ENCODE assay signal across 18 cellular contexts in the genomic region with DNA sequence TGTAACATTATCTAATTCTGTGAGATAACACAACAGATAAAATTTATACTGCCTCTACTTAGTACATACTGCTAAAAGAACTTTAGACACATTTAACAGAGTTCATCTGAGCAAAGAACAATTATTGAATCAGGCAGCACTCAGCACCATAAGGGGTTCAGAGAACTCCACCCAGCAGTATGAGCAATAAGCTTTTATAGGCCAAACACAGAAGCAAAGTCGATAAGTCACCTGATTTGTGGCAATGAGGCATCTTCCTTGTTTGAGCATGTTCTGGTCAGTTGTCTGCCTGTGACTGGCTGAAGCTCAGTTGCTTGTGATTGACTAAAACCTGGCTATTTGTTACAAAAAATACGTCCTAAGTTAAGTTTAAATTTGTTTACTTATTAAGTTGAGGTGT.
DNase-seq lines count a peak whose midpoint lies in the region; ATAC-seq, FAIRE-seq and TF ChIP-seq lines count a peak whose summit lies in the region.
"Had no signal": no experiment of that assay in that cellular context is flagged by ENCODE, and none has a peak within 500 bp of the region (broad histone marks: within the 10 kb centered on the region; RNA-seq: fewer than 3 reads in every experiment).

No MANE protein-coding gene starts in this region.

- TF ChIP-seq CTCF in mucosa of descending colon (IDR thresholded peaks at IDR 0.05) (no peak), tibial artery (IDR thresholded peaks at IDR 0.05) (no peak)

- H3K4me3 ChIP-seq in mucosa of descending colon (no peak overlapping the region), tibial artery (no peak overlapping the region)
- H3K4me3 ChIP-seq: BLaER1 treated with 17β-estradiol and CSF1 and Interleukin-3, amounts not matched to agents 10 nM and 100 nM; GM12878; HAP-1 had no signal

- intact Hi-C loops in mucosa of descending colon (cut with DNase I, micrococcal nuclease) = no loop called here
- intact Hi-C loops in tibial artery (cut with DNase I; ENCODE audit: low total_unique reads) = no loop called here

- H3K4me1 ChIP-seq in mucosa of descending colon (ENCODE audit: low read depth) (no peaks in the 10 kb centered on the region), tibial artery (no peaks in the 10 kb centered on the region)
- H3K4me1 ChIP-seq: BLaER1 treated with 17β-estradiol and CSF1 and Interleukin-3, amounts not matched to agents 10 nM and 100 nM; HAP-1 had no signal

- H3K9me3 ChIP-seq in mucosa of descending colon (peaks cover 5% of the 10 kb centered on the region), tibial artery (peaks cover 0 to 9% (median 8%) of the 10 kb centered on the region in 3 donors)
- H3K9me3 ChIP-seq: HAP-1 had no signal

- DNase-seq in LoVo (ENCODE audit: low spot score) (peak; percentile 39), mucosa of descending colon (peak in 1 of 3 donors; percentile 61), left lobe of liver (ENCODE audit: low spot score) (no peak), tibial artery (no peak), SIG-M5 (lab: John Stamatoyannopoulos, UW) (no peak), NCI-H446 (lab: John Stamatoyannopoulos, UW) (no peak)
- DNase-seq: CD4-positive, CD25-positive, alpha-beta regulatory T cell; CD8-positive, alpha-beta memory T cell; COR-L47; DMS 273 treated with DMSO at 0.1 percent for 48 hours; DMS53; DND-41; EL had no signal

- no peaks in the 10 kb centered on the region for H3K27me3 ChIP-seq in tibial artery
- H3K27me3 ChIP-seq: BLaER1 treated with 17β-estradiol and CSF1 and Interleukin-3, amounts not matched to agents 10 nM and 100 nM had no signal

- H3K36me3 ChIP-seq in mucosa of descending colon (ENCODE audit: low read depth) = no peaks in the 10 kb centered on the region
- no peaks in the 10 kb centered on the region for H3K36me3 ChIP-seq in tibial artery
- H3K36me3 ChIP-seq: BLaER1 treated with 17β-estradiol and CSF1 and Interleukin-3, amounts not matched to agents 10 nM and 100 nM; HAP-1 had no signal

- ATAC-seq in mucosa of descending colon = peak; percentile 98
- no peak for ATAC-seq in left lobe of liver
- ATAC-seq: GM12878 had no signal

- peak; percentile 58 for FAIRE-seq in colon (lab: Jason Lieb, UNC)
- FAIRE-seq: GM12878, GM19239 had no signal

- H3K27ac ChIP-seq in tibial artery = no peak overlapping the region
- H3K27ac ChIP-seq: BLaER1 treated with 17β-estradiol and CSF1 and Interleukin-3, amounts not matched to agents 10 nM and 100 nM had no signal
